1 cellular context compared by ENCODE assay signal in genomic region chr22:29710922-29711593, GRCh38.
TF ChIP-seq lines count a peak whose summit lies in the region.

No MANE protein-coding gene starts in this region.

TF ChIP-seq in SK-N-SH, 30 proteins besides CTCF, POLR2A, EP300 and RAD21 (continued from another document):
- TF ChIP-seq JUND (IDR thresholded peaks at IDR 0.05) (no peak), SMC3 (IDR thresholded peaks at IDR 0.05; ENCODE audit: low read depth, low read length) (no peak), IRF3 (IDR thresholded peaks at IDR 0.05; ENCODE audit: low read depth, low read length) (no peak), CHD2 (IDR thresholded peaks at IDR 0.05; ENCODE audit: low read length, partially characterized antibody) (peak; percentile 68), PBX3 (IDR thresholded peaks at IDR 0.05) (peak; percentile 83)
